ENCODE assay signal across 8 cellular contexts in the genomic region with DNA sequence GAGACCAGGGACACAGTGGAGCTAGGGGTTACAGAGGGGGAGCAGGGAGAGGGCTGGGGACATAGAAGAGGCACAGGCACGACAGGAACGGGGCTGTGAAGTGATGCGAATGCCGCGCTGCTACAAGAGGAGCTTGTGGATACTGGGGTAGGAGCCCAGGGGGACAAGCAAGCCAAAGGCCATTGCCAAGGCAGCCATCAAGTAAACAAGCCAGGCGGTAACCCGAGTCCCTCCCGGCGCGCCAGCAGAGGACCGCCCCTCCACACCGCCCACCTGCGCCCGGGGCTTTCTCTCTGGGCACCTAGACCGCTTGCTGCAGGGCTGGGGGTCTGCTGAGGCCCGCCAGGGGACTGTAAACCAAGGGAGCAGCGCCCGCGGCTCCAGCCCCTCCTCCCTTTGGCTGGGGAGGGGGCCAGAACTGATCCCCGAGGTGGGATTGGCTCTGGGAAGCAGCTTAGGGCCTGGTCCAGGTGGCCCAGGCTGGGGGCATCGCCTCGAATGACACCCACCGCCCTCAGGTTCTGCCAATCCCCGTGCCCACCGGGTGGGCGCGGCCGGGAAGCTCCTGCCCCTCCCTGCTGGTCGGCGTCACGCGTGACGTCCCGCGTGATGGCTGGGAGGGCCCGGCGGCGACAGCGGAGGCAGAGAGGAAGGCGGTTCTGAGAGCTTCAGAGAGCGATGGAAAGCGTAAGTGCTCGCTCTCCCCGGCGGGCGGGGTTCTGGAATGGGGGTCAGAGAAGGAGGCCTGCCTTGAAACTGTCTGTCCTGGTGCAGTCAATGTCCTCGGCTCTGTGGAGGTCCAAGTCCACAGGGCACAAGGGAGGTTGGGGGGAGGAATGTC. TPM values are rescaled to one million over a fixed set of nuclear protein-coding genes. Genes with fewer than 3 reads are reported as not detected.
A peak's percentile ranks its signal among the peaks of the same experiment; 100 is the strongest.
DNase-seq lines count a peak whose midpoint lies in the region; ATAC-seq and TF ChIP-seq lines count a peak whose summit lies in the region.

No MANE protein-coding gene starts in this region.

- H3K36me3 ChIP-seq in GM23338 (ENCODE audit: insufficient read depth) (no peaks in the 10 kb centered on the region), mesenchymal stem cell (ENCODE audit: control insufficient read depth in 1 of 2, insufficient read depth in 2 of 2, low read depth in 1 of 2, low read length in 2 of 2) (peaks cover 26 to 27% of the 10 kb centered on the region in 2 experiments)

- H2BK15ac ChIP-seq in mesenchymal stem cell (ENCODE audit: low read depth, poor library complexity, severe bottlenecking) = peak overlapping the region; percentile 83

- H3K23ac ChIP-seq in mesenchymal stem cell (ENCODE audit: low read length in 2 of 2) = peak overlapping the region; percentile 65 to 84

- H3K4me1 ChIP-seq in GM23338 (ENCODE audit: insufficient read depth) (peaks cover 27% of the 10 kb centered on the region; the same call in 1 of the 2 replicates), mesenchymal stem cell (ENCODE audit: control insufficient read depth, insufficient read depth, low read depth, low read length) (peaks cover 22% of the 10 kb centered on the region)

- DNase-seq in AG10803 (ENCODE audit: low read depth) = peak; percentile 71
- DNase-seq in GM23338 (ENCODE audit: low spot score) = peak; percentile 84
- DNase-seq in NCI-H748 (lab: John Stamatoyannopoulos, UW; ENCODE audit: unreplicated experiment) = peak; percentile 67
- peak; percentile 53 for DNase-seq in activated CD8-positive, alpha-beta memory T cell treated with anti-CD3 and anti-CD28 coated beads, Interleukin-2, amount 50 U/mL, for 1 hour (ENCODE audit: extremely low read depth)
- DNase-seq in effector memory CD8-positive, alpha-beta T cell = peak; percentile 70 to 74 (median 73)
- DNase-seq in mesenchymal stem cell = peak; percentile 88
- peak; percentile 34 to 64 (median 61) for DNase-seq in stimulated activated CD4-positive, alpha-beta T cell treated with anti-CD3 and anti-CD28 coated beads, TNF-alpha, amount 100 ng/mL, for 4 hours (ENCODE audit: low read depth in 3 of 3)

- H3K9me2 ChIP-seq in GM23338 (ENCODE audit: insufficient read depth) = no peaks in the 10 kb centered on the region

- H2AFZ ChIP-seq in GM23338 (peak overlapping the region; percentile 99), mesenchymal stem cell (ENCODE audit: low read depth, low read length) (no peak overlapping the region)

- peaks cover 50% of the 10 kb centered on the region for H3K27me3 Mint-ChIP-seq in GM23338 (ENCODE audit: insufficient read depth, low read depth, poor library complexity)
- H3K27me3 Mint-ChIP-seq in effector memory CD8-positive, alpha-beta T cell = peaks cover 0 to 11% of the 10 kb centered on the region in 2 donors

- WGBS in mesenchymal stem cell = under 1% methylated on average over 47 of the region's 47 CpGs

- peak overlapping the region; percentile 65 for H3K4me3 Mint-ChIP-seq in GM23338
- peak overlapping the region; percentile 83 to 89 for H3K4me3 Mint-ChIP-seq in effector memory CD8-positive, alpha-beta T cell

- H3K27ac ChIP-seq in GM23338 (ENCODE audit: low read depth) (no peak overlapping the region), mesenchymal stem cell (ENCODE audit: low read length, poor library complexity, severe bottlenecking) (peak overlapping the region; percentile 99)

- H3K4ac ChIP-seq in mesenchymal stem cell (ENCODE audit: low read depth in 1 of 2, low read length in 2 of 2) = peak overlapping the region; percentile 97 to 99

- H3K4me1 Mint-ChIP-seq in GM23338 = peaks cover 26% of the 10 kb centered on the region
- H3K4me1 Mint-ChIP-seq in effector memory CD8-positive, alpha-beta T cell (ENCODE audit: low read depth in 2 of 2) = peaks cover 20 to 24% of the 10 kb centered on the region in 2 donors

- H3K27ac Mint-ChIP-seq in GM23338 = no peak overlapping the region
- peak overlapping the region; percentile 93 to 99 for H3K27ac Mint-ChIP-seq in effector memory CD8-positive, alpha-beta T cell

- peak overlapping the region; percentile 97 for H4K8ac ChIP-seq in mesenchymal stem cell (ENCODE audit: low read length)

- no peaks in the 10 kb centered on the region; the same call in 1 of the 2 replicates for H4K20me1 ChIP-seq in GM23338 (replicated peaks; ENCODE audit: insufficient read depth)

- ATAC-seq in GM23338 (peak; percentile 47), GM21717 (IDR thresholded peaks at IDR 0.05; ENCODE audit: unreplicated experiment) (no peak)
- ATAC-seq in effector memory CD8-positive, alpha-beta T cell (replicated peaks) = peak; percentile 60

- H4K91ac ChIP-seq in mesenchymal stem cell (ENCODE audit: low read length) = peak overlapping the region; percentile 98

- H3K9ac ChIP-seq in mesenchymal stem cell (ENCODE audit: low read length) = peak overlapping the region; percentile 99

- peak overlapping the region; percentile 87 to 93 for H2BK12ac ChIP-seq in mesenchymal stem cell (ENCODE audit: low read length in 2 of 2)

- no peaks in the 10 kb centered on the region; the same call in 2 of the 3 replicates for H3K36me3 Mint-ChIP-seq in GM23338 (ENCODE audit: low read depth)
- peaks cover 25% of the 10 kb centered on the region for H3K36me3 Mint-ChIP-seq in effector memory CD8-positive, alpha-beta T cell (ENCODE audit: insufficient read depth)

- H3K4me3 ChIP-seq in AG10803 (ENCODE audit: low read length) = peak overlapping the region; percentile 98
- H3K4me3 ChIP-seq in GM23338 = peak overlapping the region; percentile 87
- H3K4me3 ChIP-seq in mesenchymal stem cell (ENCODE audit: insufficient read depth in 1 of 2, low read depth in 1 of 2, low read length in 2 of 2) = peak overlapping the region; percentile 75 to 97

- H3K18ac ChIP-seq in mesenchymal stem cell (ENCODE audit: low read depth in 1 of 2, low read length in 2 of 2) = peak overlapping the region; percentile 97 to 99

- peak overlapping the region in 1 of 2 experiments; percentile 94 for H3K14ac ChIP-seq in mesenchymal stem cell (ENCODE audit: low read length in 2 of 2)

- H3K27me3 ChIP-seq in GM23338 (ENCODE audit: insufficient read depth) (peaks cover 63% of the 10 kb centered on the region), mesenchymal stem cell (ENCODE audit: control insufficient read depth in 1 of 2, insufficient read depth in 1 of 2, low read length in 2 of 2) (peaks cover 0 to 12% of the 10 kb centered on the region in 2 experiments)

- TF ChIP-seq CTCF in AG10803 (conservative IDR thresholded peaks at IDR 0.05; ENCODE audit: low read length) = no peak
- TF ChIP-seq CTCF in GM23338 (conservative IDR thresholded peaks at IDR 0.05; ENCODE audit: low read depth in 2 of 2) = no peak

- no peaks in the 10 kb centered on the region for H3K9me3 Mint-ChIP-seq in GM23338
- no peaks in the 10 kb centered on the region for H3K9me3 Mint-ChIP-seq in effector memory CD8-positive, alpha-beta T cell

- peak overlapping the region; percentile 38 for H2AK5ac ChIP-seq in mesenchymal stem cell (ENCODE audit: low read length, severe bottlenecking)

- H2BK120ac ChIP-seq in mesenchymal stem cell (ENCODE audit: low read depth, low read length) = peak overlapping the region; percentile 90

- H3F3A ChIP-seq in GM23338 (replicated peaks; ENCODE audit: low read depth) = no peaks in the 10 kb centered on the region

- no peaks in the 10 kb centered on the region for H3K79me2 ChIP-seq in GM23338 (replicated peaks; ENCODE audit: insufficient read depth)

- H3K79me1 ChIP-seq in mesenchymal stem cell (replicated peaks; ENCODE audit: low read length, poor library complexity, severe bottlenecking) = peaks cover 26% of the 10 kb centered on the region

- H3K9me3 ChIP-seq in mesenchymal stem cell (ENCODE audit: control insufficient read depth, low read length) = no peaks in the 10 kb centered on the region

- H3K4me2 ChIP-seq in GM23338 (peak overlapping the region; percentile 100), mesenchymal stem cell (ENCODE audit: low read length, poor library complexity, severe bottlenecking) (peak overlapping the region; percentile 84)

- peak overlapping the region; percentile 75 for H2BK5ac ChIP-seq in mesenchymal stem cell (ENCODE audit: low read depth, low read length, poor library complexity, severe bottlenecking)

TF ChIP-seq in GM23338, 12 proteins besides CTCF, POLR2A, EP300 and RAD21 (continues in another document):
- TF ChIP-seq JUNB (IDR thresholded peaks at IDR 0.05; ENCODE audit: unreplicated experiment) (no peak), POLR2AphosphoS5 (IDR thresholded peaks at IDR 0.05; ENCODE audit: low read depth) (no peak)

RNA-seq across cellular contexts. Expression of gene SFXN3, which starts 1.0 kb away (rescaled TPM):
- 2.3 and 3.8 TPM in 2 replicates for total RNA-seq in GM23338 (2014; rRNA removed; shearing (Covaris generic))
- 0.68 and 0.73 TPM in 2 replicates for polyA plus RNA-seq in GM23338 (2016; fragmentation: Nextera tagmentation; extraction: Ambion mirVana)
- polyA plus RNA-seq in mesenchymal stem cell (2013, experiment 1 of 2) = 99.8 TPM
- 93.2 TPM for polyA plus RNA-seq in mesenchymal stem cell (2013, experiment 2 of 2)

RNA-seq across cellular contexts. Expression of gene PDZD7, which starts 1.1 kb away (rescaled TPM):
- total RNA-seq in GM23338 (2014; rRNA removed; shearing (Covaris generic)) = 1.7 and 2.3 TPM in 2 replicates
- polyA plus RNA-seq in GM23338 (2016; fragmentation: Nextera tagmentation; extraction: Ambion mirVana) = 1.5 and 1.7 TPM in 2 replicates
- 1.3 TPM for polyA plus RNA-seq in mesenchymal stem cell (2013, experiment 1 of 2)
- 1.0 TPM for polyA plus RNA-seq in mesenchymal stem cell (2013, experiment 2 of 2)

RNA-seq across cellular contexts. Expression of gene KAZALD1, which starts 29.8 kb away (rescaled TPM):
- total RNA-seq in GM23338 (2014; rRNA removed; shearing (Covaris generic)) = 1.2 and 1.3 TPM in 2 replicates
- 0.27 and 0.75 TPM in 2 replicates for polyA plus RNA-seq in GM23338 (2016; fragmentation: Nextera tagmentation; extraction: Ambion mirVana)
- polyA plus RNA-seq in mesenchymal stem cell (2013, experiment 1 of 2) = 4.4 TPM
- polyA plus RNA-seq in mesenchymal stem cell (2013, experiment 2 of 2) = 3.9 TPM

RNA-seq across cellular contexts. Expression of gene LZTS2, which starts 32.4 kb away (rescaled TPM):
- 62.8 and 88.3 TPM in 2 replicates for total RNA-seq in GM23338 (2014; rRNA removed; shearing (Covaris generic))
- 27.6 and 28.8 TPM in 2 replicates for polyA plus RNA-seq in GM23338 (2016; fragmentation: Nextera tagmentation; extraction: Ambion mirVana)
- polyA plus RNA-seq in mesenchymal stem cell (2013, experiment 1 of 2) = 89.8 TPM
- polyA plus RNA-seq in mesenchymal stem cell (2013, experiment 2 of 2) = 87.3 TPM

RNA-seq across cellular contexts. Expression of gene TWNK, which starts 44.7 kb away (rescaled TPM):
- total RNA-seq in GM23338 (2014; rRNA removed; shearing (Covaris generic)) = 24.5 and 29.4 TPM in 2 replicates
- 11.4 and 12.2 TPM in 2 replicates for polyA plus RNA-seq in GM23338 (2016; fragmentation: Nextera tagmentation; extraction: Ambion mirVana)
- 2.6 TPM for polyA plus RNA-seq in mesenchymal stem cell (2013, experiment 1 of 2)
- polyA plus RNA-seq in mesenchymal stem cell (2013, experiment 2 of 2) = 2.5 TPM
